In the genomic region with DNA sequence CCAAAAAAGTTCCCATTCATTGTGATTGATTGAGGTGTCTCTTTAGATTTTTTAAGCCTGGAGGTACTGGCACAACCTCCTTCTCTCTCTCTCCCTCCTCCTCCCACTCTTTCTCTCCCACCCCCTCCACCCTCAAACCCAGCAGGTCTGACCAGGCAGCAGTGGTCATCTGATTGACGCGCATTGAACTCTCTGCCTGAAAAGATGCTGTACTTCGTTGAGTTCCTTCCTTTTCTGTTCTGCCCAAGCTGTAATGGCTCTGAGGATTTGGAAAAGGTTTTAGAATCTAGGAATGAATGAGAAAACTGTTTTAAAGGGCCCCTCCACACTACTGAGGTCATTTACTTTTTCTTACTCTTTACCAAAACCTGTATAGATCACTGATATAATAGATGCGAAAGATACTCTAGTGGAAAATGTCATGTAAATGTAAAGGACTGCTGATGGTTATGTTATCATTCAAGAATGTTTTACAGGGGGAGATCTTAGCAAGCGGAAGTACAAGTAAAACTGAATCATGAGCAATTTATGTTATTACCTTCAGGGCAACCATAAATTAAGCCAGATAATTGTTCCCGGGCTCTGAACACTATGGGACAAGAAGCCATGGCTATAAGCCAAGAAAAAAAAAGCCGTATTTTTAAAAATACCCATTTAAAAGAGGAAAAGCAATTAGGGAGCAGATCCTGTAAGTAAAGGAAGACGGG, we compare ENCODE assay signal across 18 cellular contexts. TPM values are rescaled to one million over a fixed set of nuclear protein-coding genes. Genes with fewer than 3 reads are reported as not detected.
DNase-seq lines count a peak whose midpoint lies in the region; ATAC-seq, FAIRE-seq and TF ChIP-seq lines count a peak whose summit lies in the region.
"Had no signal": no experiment of that assay in that cellular context is flagged by ENCODE, and none has a peak within 500 bp of the region (broad histone marks: within the 10 kb centered on the region; RNA-seq: fewer than 3 reads in every experiment).

No MANE protein-coding gene starts in this region.

- no peaks in the 10 kb centered on the region for H3K36me3 Mint-ChIP-seq in activated CD4-positive, alpha-beta T cell treated with anti-CD3 and anti-CD28 coated beads, Interleukin-2, amount 10 ng/mL, durations not matched to agents 24 days and 14 days (ENCODE audit: low read depth)

- TF ChIP-seq POLR2A in K562 (conservative IDR thresholded peaks at IDR 0.05) (no peak), ovary (IDR thresholded peaks at IDR 0.05) (no peak)

- TF ChIP-seq CTCF in K562 (IDR thresholded peaks at IDR 0.05 in 2 of 3, conservative IDR thresholded peaks at IDR 0.05 in 1 of 3; ENCODE audit: insufficient read depth in 2 of 3, low read depth in 1 of 3, low read length in 3 of 3) = no peak
- TF ChIP-seq CTCF in ovary (IDR thresholded peaks at IDR 0.05) = no peak

- BruUV-seq in K562 (replicated peaks; lab: Mats Ljungman, UMichigan) = no TSS peak

- H3K9ac ChIP-seq in K562 (ENCODE audit: insufficient read depth in 1 of 2, low read depth in 2 of 2, low read length in 2 of 2) = no peak overlapping the region

- CTCF ChIA-PET in K562 (lab: Yijun Ruan, JAX; ENCODE audit: low intra/inter-chr PET ratio) = no interaction called here

- FAIRE-seq in K562 (lab: Jason Lieb, UNC) = no peak
- FAIRE-seq: kidney had no signal

- no peak overlapping the region for H3K27ac Mint-ChIP-seq in activated CD4-positive, alpha-beta T cell treated with anti-CD3 and anti-CD28 coated beads, Interleukin-2, amount 10 ng/mL, durations not matched to agents 24 days and 14 days
- H3K27ac Mint-ChIP-seq: activated B cell treated with CpG ODN at 0.5 μM for 24 hours had no signal

- H3K9me3 Mint-ChIP-seq in activated CD4-positive, alpha-beta T cell treated with anti-CD3 and anti-CD28 coated beads, Interleukin-2, amount 10 ng/mL, durations not matched to agents 24 days and 14 days = peaks cover 16% of the 10 kb centered on the region

- H3K4me1 Mint-ChIP-seq in activated CD4-positive, alpha-beta T cell treated with anti-CD3 and anti-CD28 coated beads, Interleukin-2, amount 10 ng/mL, durations not matched to agents 24 days and 14 days = no peaks in the 10 kb centered on the region
- H3K4me1 Mint-ChIP-seq: activated B cell treated with CpG ODN at 0.5 μM for 24 hours had no signal

- H3K4me3 ChIP-seq in K562 (no peak overlapping the region), ovary (no peak overlapping the region)
- H3K4me3 ChIP-seq: mucosa of descending colon had no signal

- WGBS in K562 (ENCODE audit: insufficient coverage, low coverage, missing lambda C conversion rate) = 76% methylated on average over 8 of the region's 8 CpGs
- WGBS in ovary, 3 donors = 53 to 71% (median 70%) methylated on average over 8 of the region's 8 CpGs

- no peaks in the 10 kb centered on the region for H3K79me2 ChIP-seq in K562 (ENCODE audit: control insufficient read depth, insufficient read depth, low read length)

- POLR2A ChIA-PET in K562 (lab: Yijun Ruan, JAX) = interaction anchor here (0.9 kb wide), 1 partner anchor 25 kb away, joined by 4 read pairs; the partner anchor contains the start of gene DYRK1A

- peaks cover 0 to 17% of the 10 kb centered on the region in 2 experiments; a peak in 4 of 5 replicates for H3K4me1 ChIP-seq in K562 (replicated peaks in 1 of 2; ENCODE audit: control insufficient read depth in 2 of 2, insufficient read depth in 2 of 2, low read length in 2 of 2)
- peaks cover 8% of the 10 kb centered on the region for H3K4me1 ChIP-seq in ovary (ENCODE audit: insufficient read depth)

- H3K4me3 Mint-ChIP-seq in activated CD4-positive, alpha-beta T cell treated with anti-CD3 and anti-CD28 coated beads, Interleukin-2, amount 10 ng/mL, durations not matched to agents 24 days and 14 days = no peak overlapping the region
- H3K4me3 Mint-ChIP-seq: activated B cell treated with CpG ODN at 0.5 μM for 24 hours had no signal

- in situ Hi-C loops in K562 (cut with MboI) = no loop called here

- no peaks in the 10 kb centered on the region for H4K20me1 ChIP-seq in K562 (replicated peaks; ENCODE audit: control insufficient read depth, insufficient read depth, low read length)

- no peak overlapping the region for H3K27ac ChIP-seq in K562 (ENCODE audit: extremely low read depth, low read depth, low read length)
- H3K27ac ChIP-seq in ovary = no peak overlapping the region

- H3K9me1 ChIP-seq in K562 (ENCODE audit: control insufficient read depth, insufficient read depth, low read length) = no peaks in the 10 kb centered on the region

- peak overlapping the region; percentile 19; the same call in 1 of the 2 replicates for H2AFZ ChIP-seq in K562 (ENCODE audit: low read depth, low read length)

- no peak overlapping the region for H3K4me2 ChIP-seq in K562 (ENCODE audit: insufficient read depth, low read length)

- no peaks in the 10 kb centered on the region for H3K36me3 ChIP-seq in K562 (ENCODE audit: control insufficient read depth, insufficient read depth, low read length)
- H3K36me3 ChIP-seq in ovary = no peaks in the 10 kb centered on the region

- H3K27me3 ChIP-seq in K562 (ENCODE audit: control insufficient read depth in 2 of 2, insufficient read depth in 2 of 2, low read length in 2 of 2) = no peaks in the 10 kb centered on the region
- no peaks in the 10 kb centered on the region for H3K27me3 ChIP-seq in ovary

- ATAC-seq in K562 (no peak), GM18519 (IDR thresholded peaks at IDR 0.05; ENCODE audit: low FRiP score, unreplicated experiment) (no peak)
- ATAC-seq: HCT116, mucosa of descending colon had no signal

- DNase-seq in AG08395 (ENCODE audit: low spot score) = peak; percentile 3
- peak; percentile 19 for DNase-seq in HPDE6-E6E7 (ENCODE audit: extremely low spot score)
- peak in 1 of 4 experiments; percentile 15 for DNase-seq in K562 (ENCODE audit: extremely low read depth in 1 of 4, low spot score in 3 of 4)
- peak; percentile 79 for DNase-seq in islet precursor cell
- DNase-seq in ovary = no peak
- DNase-seq in activated CD4-positive, alpha-beta T cell treated with anti-CD3 and anti-CD28 coated beads, Interleukin-2, amount 10 ng/mL, durations not matched to agents 24 days and 14 days = no peak
- no peak for DNase-seq in NCI-H2196 (lab: John Stamatoyannopoulos, UW; ENCODE audit: unreplicated experiment)
- DNase-seq: activated B cell treated with CpG ODN at 0.5 μM for 24 hours; activated CD8-positive, alpha-beta memory T cell treated with anti-CD3 and anti-CD28 coated beads for 24 hours; kidney; mucosa of descending colon; NCI-H774; nucleus accumbens; RPMI8226; stimulated activated CD4-positive, alpha-beta T cell treated with anti-CD3 and anti-CD28 coated beads, Interleukin-4, amount 100 ng/mL, for 1 hour; T-helper 2 cell had no signal

- intact Hi-C loops in K562 (cut with micrococcal nuclease) (no loop called here), ovary (cut with DNase I) (no loop called here)
- intact Hi-C loops in activated CD4-positive, alpha-beta T cell treated with anti-CD3 and anti-CD28 coated beads, Interleukin-2, amount 10 ng/mL, durations not matched to agents 24 days and 14 days (cut with micrococcal nuclease) = no loop called here

- TF ChIP-seq RAD21 in K562 (CRISPR knock-in tag; conservative IDR thresholded peaks at IDR 0.05 in 1 of 2, IDR thresholded peaks at IDR 0.05 in 1 of 2) = no peak

- H3K27me3 Mint-ChIP-seq in activated CD4-positive, alpha-beta T cell treated with anti-CD3 and anti-CD28 coated beads, Interleukin-2, amount 10 ng/mL, durations not matched to agents 24 days and 14 days = peaks cover 2% of the 10 kb centered on the region

- H3K9me3 ChIP-seq in K562 (replicated peaks; ENCODE audit: control insufficient read depth, insufficient read depth, low read depth, low read length) (0 out of 2 replicates have a peak, but pooled peaks cover 3% of the 10 kb centered on the region), ovary (no peaks in the 10 kb centered on the region)
- H3K9me3 ChIP-seq: mucosa of descending colon had no signal

- no peak for TF ChIP-seq EP300 in K562 (IDR thresholded peaks at IDR 0.05; ENCODE audit: low read length)
- no peak for TF ChIP-seq EP300 in ovary (IDR thresholded peaks at IDR 0.05)

RNA-seq across cellular contexts. Expression of gene DYRK1A, which starts 25.2 kb away (rescaled TPM):
- total RNA-seq in K562 (2011; cell fraction: chromatin; rRNA removed; ENCODE audit: low replicate concordance) = 104 and 251 TPM in 2 replicates
- total RNA-seq in K562 (2011; cell fraction: nucleolus; rRNA removed) = 52.7 and 60.7 TPM in 2 replicates
- 126 and 183 TPM in 2 replicates for total RNA-seq in K562 (2011; cell fraction: nucleoplasm; rRNA removed)
- 40.2 and 42.3 TPM in 2 replicates for total RNA-seq in K562 (2014; rRNA removed)
- 58.9 and 66.8 TPM in 2 replicates for total RNA-seq in K562 (2014; rRNA removed; fragmentation: Illumina TruSeq; extraction: Trizol)
- total RNA-seq in K562 (2015; rRNA removed; fragmentation: Illumina TruSeq; extraction: Trizol) = 55.3 and 57.7 TPM in 2 replicates
- 55.8 and 64.8 TPM in 2 replicates for total RNA-seq in K562 (2021)
- polyA plus RNA-seq in K562 (2011; rRNA removed) = 59.9 and 65.9 TPM in 2 replicates
- polyA plus RNA-seq in K562 (2011; cell fraction: cytosol; rRNA removed) = 49.8 and 58.2 TPM in 2 replicates
- 116 and 121 TPM in 2 replicates for polyA plus RNA-seq in K562 (2011; cell fraction: nucleus; rRNA removed)
- 20.9 and 26.2 TPM in 2 replicates for polyA plus RNA-seq in K562 (2012)
- 35.5 and 36.5 TPM in 2 replicates for polyA plus RNA-seq in K562 (2014; fragmentation: Illumina TruSeq; extraction: Trizol)
- 10 to 100 TPM in 1 of 2 experiments, 1 to 10 TPM in 1; 3.7 to 13.2 TPM for polyA plus RNA-seq in K562 (2014; fragmentation: Nextera tagmentation; extraction: Ambion mirVana)
- 29.1 and 32.7 TPM in 2 replicates for polyA plus RNA-seq in K562 (2014; rRNA removed)
- polyA minus RNA-seq in K562 (2011; rRNA and poly(A)+ RNA removed) = 174 and 176 TPM in 2 replicates
- 62.1 and 76.3 TPM in 2 replicates for polyA minus RNA-seq in K562 (2011; cell fraction: cytosol; rRNA and poly(A)+ RNA removed)
- 102 and 169 TPM in 2 replicates for polyA minus RNA-seq in K562 (2011; cell fraction: nucleus; rRNA and poly(A)+ RNA removed)
- 10 to 100 TPM; 65.5 to 89.0 (median 77.5) TPM for total RNA-seq in ovary
- 10 to 100 TPM; 30.9 to 46.1 TPM for polyA plus RNA-seq in ovary
- total RNA-seq in activated CD4-positive, alpha-beta T cell treated with anti-CD3 and anti-CD28 coated beads, Interleukin-2, amount 10 ng/mL, durations not matched to agents 24 days and 14 days = 60.9 and 64.9 TPM in 2 replicates

Comparison
In these comparisons a context has a peak if more than half of its experiments do, and no peak if none do; other contexts are left out.
1. DNase-seq: peak in AG08395 (single experiment), HPDE6-E6E7 (single experiment) and islet precursor cell (single experiment); none in ovary (0 of 5), activated CD4-positive, alpha-beta T cell treated with anti-CD3 and anti-CD28 coated beads, Interleukin-2, amount 10 ng/mL, durations not matched to agents 24 days and 14 days (single experiment) and NCI-H2196 (single experiment).